Comparison of ENCODE assay signal across 18 cellular contexts in genomic region chr18:69980982-69981804, GRCh38. TPM values are rescaled to one million over a fixed set of nuclear protein-coding genes. Genes with fewer than 3 reads are reported as not detected.
DNase-seq lines count a peak whose midpoint lies in the region; ATAC-seq lines count a peak whose summit lies in the region.
"Had no signal": no experiment of that assay in that cellular context is flagged by ENCODE, and none has a peak within 500 bp of the region (broad histone marks: within the 10 kb centered on the region; RNA-seq: fewer than 3 reads in every experiment).

No MANE protein-coding gene starts in this region.

- peaks cover 9% of the 10 kb centered on the region for H3K9me3 ChIP-seq in iPS-20b (ENCODE audit: insufficient read depth, low read depth, low read length)
- H3K9me3 ChIP-seq: gastrocnemius medialis had no signal

- intact Hi-C loops in activated CD4-positive, alpha-beta T cell treated with anti-CD3 and anti-CD28 coated beads for 36 hours (cut with DNase I, micrococcal nuclease): loop anchor here in 1 of 2 experiments (5.0 kb wide), 1 partner anchor 34 kb away; the partner anchor contains the start of gene CD226

- H3K4me1 ChIP-seq in iPS-20b (ENCODE audit: insufficient read depth, low read length): peaks cover 23% of the 10 kb centered on the region
- H3K4me1 ChIP-seq: gastrocnemius medialis, sigmoid colon had no signal

- H3K9ac ChIP-seq in iPS-20b (ENCODE audit: low read depth, low read length): no peak overlapping the region
- H3K9ac ChIP-seq: KMS-11 had no signal

- ATAC-seq in activated CD4-positive, alpha-beta T cell treated with anti-CD3 and anti-CD28 coated beads for 36 hours: no peak
- ATAC-seq in GM19351 (IDR thresholded peaks at IDR 0.05; ENCODE audit: unreplicated experiment) (peak; percentile 16), GM18868 (IDR thresholded peaks at IDR 0.05; ENCODE audit: unreplicated experiment) (no peak)
- ATAC-seq: gastrocnemius medialis had no signal

- no peaks in the 10 kb centered on the region for H3K27me3 ChIP-seq in iPS-20b (ENCODE audit: insufficient read depth, low read length)
- H3K27me3 ChIP-seq: gastrocnemius medialis, sigmoid colon had no signal

- no peak overlapping the region for H3K4me3 ChIP-seq in iPS-20b (ENCODE audit: low read length)
- H3K4me3 ChIP-seq: gastrocnemius medialis, sigmoid colon had no signal

- H3K27ac Mint-ChIP-seq in activated CD4-positive, alpha-beta T cell treated with anti-CD3 and anti-CD28 coated beads for 36 hours: peak overlapping the region; percentile 10
- H3K27ac Mint-ChIP-seq: CD4-positive, alpha-beta T cell had no signal

- H3K4me1 Mint-ChIP-seq in activated CD4-positive, alpha-beta T cell treated with anti-CD3 and anti-CD28 coated beads for 36 hours: peaks cover 46% of the 10 kb centered on the region

- no peaks in the 10 kb centered on the region for H3K27me3 Mint-ChIP-seq in activated CD4-positive, alpha-beta T cell treated with anti-CD3 and anti-CD28 coated beads for 36 hours
- H3K27me3 Mint-ChIP-seq: CD4-positive, alpha-beta T cell had no signal

- H3K36me3 ChIP-seq in iPS-20b (ENCODE audit: insufficient read depth, low read depth, low read length): no peaks in the 10 kb centered on the region; the same call in 1 of the 2 replicates
- H3K36me3 ChIP-seq: gastrocnemius medialis, sigmoid colon had no signal

- H3K36me3 Mint-ChIP-seq in activated CD4-positive, alpha-beta T cell treated with anti-CD3 and anti-CD28 coated beads for 36 hours (ENCODE audit: low read depth): peaks cover 24% of the 10 kb centered on the region

- H3K9me3 Mint-ChIP-seq in activated CD4-positive, alpha-beta T cell treated with anti-CD3 and anti-CD28 coated beads for 36 hours (ENCODE audit: low read depth): peaks cover 12% of the 10 kb centered on the region

- H3K4me3 Mint-ChIP-seq in activated CD4-positive, alpha-beta T cell treated with anti-CD3 and anti-CD28 coated beads for 36 hours: no peak overlapping the region
- H3K4me3 Mint-ChIP-seq: CD4-positive, alpha-beta T cell had no signal

- H3K27ac ChIP-seq in iPS-20b (ENCODE audit: low read length): peak overlapping the region; percentile 32
- H3K27ac ChIP-seq: gastrocnemius medialis, HL-60, KMS-11, sigmoid colon had no signal

- POLR2A ChIA-PET in activated CD4-positive, alpha-beta T cell treated with anti-CD3 and anti-CD28 coated beads for 36 hours (lab: Charles Lee): no interaction called here

- CTCF ChIA-PET in activated CD4-positive, alpha-beta T cell treated with anti-CD3 and anti-CD28 coated beads for 36 hours (lab: Charles Lee): interaction anchor here (0.8 to 1.3 kb wide), 2 partner anchors 16 to 19 kb away, joined by 3 read pairs; no protein-coding TSS in a partner anchor

- no peak for DNase-seq in activated CD4-positive, alpha-beta T cell treated with anti-CD3 and anti-CD28 coated beads for 36 hours
- no peak for DNase-seq in activated CD4-positive, alpha-beta T cell treated with anti-CD3 and anti-CD28 coated beads, Interleukin-2, amount 50 U/mL, for 48 hours
- DNase-seq in NCI-H69 (lab: John Stamatoyannopoulos, UW) (peak; percentile 29), SW480 (ENCODE audit: low spot score) (no peak)
- DNase-seq in stimulated activated CD8-positive, alpha-beta memory T cell treated with anti-CD3 and anti-CD28 coated beads, Interleukin-4, amount 100 ng/mL, for 48 hours: no peak
- DNase-seq: CD4-positive, alpha-beta T cell; gastrocnemius medialis; mesenchymal stem cell; NCI-H1436 treated with DMSO at 0.1 percent for 48 hours; NCI-H526; occipital lobe; sigmoid colon; stimulated activated CD4-positive, alpha-beta T cell treated with anti-CD3 and anti-CD28 coated beads, Interleukin-4, amount 100 ng/mL, for 1 hour had no signal

RNA-seq across cellular contexts. Expression of gene CD226, which starts 33.5 kb away (rescaled TPM):
- total RNA-seq in activated CD4-positive, alpha-beta T cell treated with anti-CD3 and anti-CD28 coated beads for 36 hours: 10 to 100 TPM; 53.3 to 56.9 TPM
